In genomic region chr3:174413057-174413912, GRCh38 we compare ENCODE assay signal across 19 cellular contexts.
"Had no signal": no experiment of that assay in that cellular context is flagged by ENCODE, and none has a peak within 500 bp of the region (broad histone marks: within the 10 kb centered on the region; RNA-seq: fewer than 3 reads in every experiment).

No MANE protein-coding gene starts in this region.

- H3K36me3 Mint-ChIP-seq: activated CD4-positive, alpha-beta memory T cell treated with anti-CD3 and anti-CD28 coated beads for 36 hours; activated naive CD8-positive, alpha-beta T cell treated with anti-CD3 and anti-CD28 coated beads, Interleukin-2, amount 10 ng/mL, durations not matched to agents 7 days and 5 days had no signal

- ATAC-seq: body of pancreas; lower lobe of right lung; stimulated activated naive CD8-positive, alpha-beta T cell treated with anti-CD3 and anti-CD28 coated beads, Interleukin-15, Interleukin-2, amounts not matched to agents 100 U/mL and 50 U/mL, for 24 hours had no signal

- H3K27me3 ChIP-seq: body of pancreas, right atrium auricular region, suprapubic skin, transverse colon, uterus had no signal

- H3K4me3 Mint-ChIP-seq: activated CD4-positive, alpha-beta memory T cell treated with anti-CD3 and anti-CD28 coated beads for 36 hours; activated naive CD8-positive, alpha-beta T cell treated with anti-CD3 and anti-CD28 coated beads, Interleukin-2, amount 10 ng/mL, durations not matched to agents 7 days and 5 days; activated T-cell treated with anti-CD3 and anti-CD28 coated beads, Interleukin-2, amount 50 U/mL, for 24 hours; nephron had no signal

- H3K27me3 Mint-ChIP-seq: activated CD4-positive, alpha-beta memory T cell treated with anti-CD3 and anti-CD28 coated beads for 36 hours; activated T-cell treated with anti-CD3 and anti-CD28 coated beads, Interleukin-2, amount 50 U/mL, for 24 hours; progenitor cell of endocrine pancreas had no signal

- H3K27ac Mint-ChIP-seq: activated CD4-positive, alpha-beta memory T cell treated with anti-CD3 and anti-CD28 coated beads for 36 hours; activated naive CD8-positive, alpha-beta T cell treated with anti-CD3 and anti-CD28 coated beads, Interleukin-2, amount 10 ng/mL, durations not matched to agents 7 days and 5 days; activated T-cell treated with anti-CD3 and anti-CD28 coated beads, Interleukin-2, amount 50 U/mL, for 24 hours; activated T-helper 2 cell treated with anti-CD3 and anti-CD28 coated beads, Interferon-gamma antibody, Interleukin-2, Interleukin-4, amounts not matched to agents 10 μg/mL and 5 μg/mL and 100 μg/mL, durations not matched to agents 14 hours and 24 hours and 36 hours; nephron; progenitor cell of endocrine pancreas had no signal

- H3K4me1 Mint-ChIP-seq: activated naive CD8-positive, alpha-beta T cell treated with anti-CD3 and anti-CD28 coated beads, Interleukin-2, amount 10 ng/mL, durations not matched to agents 7 days and 5 days; nephron had no signal

- DNase-seq: activated CD4-positive, alpha-beta memory T cell treated with anti-CD3 and anti-CD28 coated beads for 36 hours; activated CD4-positive, alpha-beta T cell treated with anti-CD3 and anti-CD28 coated beads for 4 hours; activated naive CD4-positive, alpha-beta T cell treated with Interleukin-2 at 50 U/mL for 16 hours; activated naive CD8-positive, alpha-beta T cell treated with anti-CD3 and anti-CD28 coated beads, Interleukin-2, amount 10 ng/mL, durations not matched to agents 7 days and 5 days; activated T-cell treated with anti-CD3 and anti-CD28 coated beads, Interleukin-2, amount 50 U/mL, for 24 hours; body of pancreas; caudate nucleus; erythroblast; head of caudate nucleus; lower lobe of right lung; stimulated activated CD4-positive, alpha-beta T cell treated with anti-CD3 and anti-CD28 coated beads, Interleukin-2, amount 100 ng/mL, for 24 hours; stimulated activated naive CD8-positive, alpha-beta T cell treated with anti-CD3 and anti-CD28 coated beads, Interleukin-15, Interleukin-2, amounts not matched to agents 100 U/mL and 50 U/mL, for 24 hours; transverse colon; uterus had no signal

- H3K9me3 ChIP-seq: body of pancreas, lower lobe of right lung, right atrium auricular region, suprapubic skin, transverse colon, uterus had no signal

- H3K4me1 ChIP-seq: body of pancreas, lower lobe of right lung, right atrium auricular region, suprapubic skin, transverse colon, uterus had no signal

- H3K9me3 Mint-ChIP-seq: activated CD4-positive, alpha-beta memory T cell treated with anti-CD3 and anti-CD28 coated beads for 36 hours; activated naive CD8-positive, alpha-beta T cell treated with anti-CD3 and anti-CD28 coated beads, Interleukin-2, amount 10 ng/mL, durations not matched to agents 7 days and 5 days; activated T-cell treated with anti-CD3 and anti-CD28 coated beads, Interleukin-2, amount 50 U/mL, for 24 hours; activated T-helper 2 cell treated with anti-CD3 and anti-CD28 coated beads, Interferon-gamma antibody, Interleukin-2, Interleukin-4, amounts not matched to agents 10 μg/mL and 5 μg/mL and 100 μg/mL, durations not matched to agents 14 hours and 24 hours and 36 hours; nephron had no signal

- H3K36me3 ChIP-seq: lower lobe of right lung, right atrium auricular region, suprapubic skin, transverse colon, uterus had no signal

- H3K4me3 ChIP-seq: body of pancreas, lower lobe of right lung, right atrium auricular region, suprapubic skin, transverse colon, uterus had no signal

- H3K27ac ChIP-seq: body of pancreas, lower lobe of right lung, right atrium auricular region, suprapubic skin, transverse colon, uterus had no signal
